19 cellular contexts compared by ENCODE assay signal in genomic region chr17:78522031-78522809, GRCh38. TPM values are rescaled to one million over a fixed set of nuclear protein-coding genes. Genes with fewer than 3 reads are reported as not detected.
"Had no signal": no experiment of that assay in that cellular context is flagged by ENCODE, and none has a peak within 500 bp of the region (broad histone marks: within the 10 kb centered on the region; RNA-seq: fewer than 3 reads in every experiment).

No MANE protein-coding gene starts in this region.

- DNase-seq: effector memory CD8-positive, alpha-beta T cell; esophagus squamous epithelium; foreskin fibroblast; immature natural killer cell; left colon; mammary epithelial cell; naive thymus-derived CD4-positive, alpha-beta T cell; nephron progenitor cell; sigmoid colon; stimulated activated CD4-positive, alpha-beta T cell treated with anti-CD3 and anti-CD28 coated beads, Interleukin-12 subunit alpha, Interleukin-12 subunit beta, amount 100 ng/mL, for 4 hours; stimulated activated naive CD8-positive, alpha-beta T cell treated with anti-CD3 and anti-CD28 coated beads, Interleukin-15, Interleukin-2, amounts not matched to agents 100 U/mL and 50 U/mL, for 24 hours; thyroid gland; uterus had no signal

- H3K36me3 Mint-ChIP-seq: immature natural killer cell; naive thymus-derived CD4-positive, alpha-beta T cell; type B pancreatic cell had no signal

- H3K4me3 Mint-ChIP-seq: dendritic cell treated with granulocyte-macrophage colony-stimulating factor and Interleukin-4, amounts not matched to agents 40 ng/mL and 50 ng/mL, for 4 days; effector memory CD8-positive, alpha-beta T cell; immature natural killer cell; naive thymus-derived CD4-positive, alpha-beta T cell; nephron progenitor cell; type B pancreatic cell had no signal

- H3K36me3 ChIP-seq: esophagus squamous epithelium, gastroesophageal sphincter, sigmoid colon, suprapubic skin, thyroid gland, uterus had no signal

- H3K4me1 ChIP-seq: esophagus squamous epithelium, gastroesophageal sphincter, suprapubic skin, uterus had no signal

- H3K4me3 ChIP-seq: esophagus squamous epithelium, gastroesophageal sphincter, sigmoid colon, skin epidermis, suprapubic skin, thyroid gland, uterus had no signal

- H3K27me3 ChIP-seq: esophagus squamous epithelium, gastroesophageal sphincter, sigmoid colon, suprapubic skin, thyroid gland, uterus had no signal

- H3K9me3 ChIP-seq: esophagus squamous epithelium, gastroesophageal sphincter, sigmoid colon, suprapubic skin, thyroid gland, uterus had no signal

- H3K9me3 Mint-ChIP-seq: dendritic cell treated with granulocyte-macrophage colony-stimulating factor and Interleukin-4, amounts not matched to agents 40 ng/mL and 50 ng/mL, for 4 days; effector memory CD8-positive, alpha-beta T cell; immature natural killer cell; nephron progenitor cell; type B pancreatic cell had no signal

- H3K27ac ChIP-seq: esophagus squamous epithelium, gastroesophageal sphincter, sigmoid colon, skin epidermis, suprapubic skin, thyroid gland, uterus had no signal

- H3K27me3 Mint-ChIP-seq: type B pancreatic cell had no signal

- H3K27ac Mint-ChIP-seq: dendritic cell treated with granulocyte-macrophage colony-stimulating factor and Interleukin-4, amounts not matched to agents 40 ng/mL and 50 ng/mL, for 4 days; effector memory CD8-positive, alpha-beta T cell; immature natural killer cell; naive thymus-derived CD4-positive, alpha-beta T cell; nephron progenitor cell; type B pancreatic cell had no signal

- H3K4me1 Mint-ChIP-seq: immature natural killer cell; naive thymus-derived CD4-positive, alpha-beta T cell had no signal

RNA-seq across cellular contexts. Expression of gene DNAH17, which starts 55.0 kb away (rescaled TPM):
- total RNA-seq: epithelial cell of proximal tubule, left colon had no signal
